2 cellular contexts compared by ENCODE assay signal in the genomic region with DNA sequence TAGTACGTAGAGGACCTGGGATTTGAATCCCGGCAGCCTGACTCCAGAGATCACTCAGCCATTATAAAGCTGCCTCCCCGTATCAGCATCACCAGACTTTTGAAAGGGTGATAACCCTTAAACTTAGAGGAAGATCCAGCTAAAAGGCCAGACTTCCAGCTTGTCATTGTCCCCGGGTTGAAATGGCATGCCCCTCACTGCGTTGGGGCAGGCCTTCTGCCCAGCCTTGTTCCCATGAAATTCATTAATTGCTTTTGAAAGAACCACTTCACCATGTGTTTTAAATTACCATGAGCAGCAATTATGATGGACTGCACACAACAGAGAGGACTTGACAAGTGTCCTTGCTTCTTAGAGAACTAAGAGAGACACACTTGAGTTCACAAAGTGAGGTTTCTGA.
TF ChIP-seq lines count a peak whose summit lies in the region.

No MANE protein-coding gene starts in this region.

TF ChIP-seq in SK-N-SH, 30 proteins besides CTCF, POLR2A, EP300 and RAD21 (continued from another document):
- TF ChIP-seq RCOR1 (IDR thresholded peaks at IDR 0.05; ENCODE audit: low read length) (peak; percentile 60; the same call in 1 of the 2 replicates), MXI1 (IDR thresholded peaks at IDR 0.05; ENCODE audit: low read depth, low read length) (peak; percentile 42; the same call in 1 of the 2 replicates), YY1 (IDR thresholded peaks at IDR 0.05; ENCODE audit: low read depth) (no peak), ELF1 (IDR thresholded peaks at IDR 0.05) (no peak), TEAD4 (IDR thresholded peaks at IDR 0.05; ENCODE audit: borderline replicate concordance, insufficient read depth) (no peak), GATA2 (CRISPR knock-in tag; IDR thresholded peaks at IDR 0.05) (0 out of 2 replicates have a peak, but pooled peaks have one; percentile 30)
TF ChIP-seq in SK-N-SH: peak in this region for 3.

TF ChIP-seq in HEK293T, 16 proteins besides CTCF, POLR2A, EP300 and RAD21 (continued from another document):
- TF ChIP-seq, protein P1, sequence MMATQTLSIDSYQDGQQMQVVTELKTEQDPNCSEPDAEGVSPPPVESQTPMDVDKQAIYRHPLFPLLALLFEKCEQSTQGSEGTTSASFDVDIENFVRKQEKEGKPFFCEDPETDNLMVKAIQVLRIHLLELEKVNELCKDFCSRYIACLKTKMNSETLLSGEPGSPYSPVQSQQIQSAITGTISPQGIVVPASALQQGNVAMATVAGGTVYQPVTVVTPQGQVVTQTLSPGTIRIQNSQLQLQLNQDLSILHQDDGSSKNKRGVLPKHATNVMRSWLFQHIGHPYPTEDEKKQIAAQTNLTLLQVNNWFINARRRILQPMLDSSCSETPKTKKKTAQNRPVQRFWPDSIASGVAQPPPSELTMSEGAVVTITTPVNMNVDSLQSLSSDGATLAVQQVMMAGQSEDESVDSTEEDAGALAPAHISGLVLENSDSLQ (IDR thresholded peaks at IDR 0.05), result no peak
- TF ChIP-seq FOXA1 (IDR thresholded peaks at IDR 0.05), result no peak
